In genomic region chr15:92801774-92802464, GRCh38 we compare ENCODE assay signal across 1 cellular context.
A peak's percentile ranks its signal among the peaks of the same experiment; 100 is the strongest.
TF ChIP-seq lines count a peak whose summit lies in the region.

No MANE protein-coding gene starts in this region.

TF ChIP-seq in K562, 482 proteins besides CTCF, POLR2A, EP300 and RAD21 (continued from another document and continues in another):
- TF ChIP-seq, protein P1, sequence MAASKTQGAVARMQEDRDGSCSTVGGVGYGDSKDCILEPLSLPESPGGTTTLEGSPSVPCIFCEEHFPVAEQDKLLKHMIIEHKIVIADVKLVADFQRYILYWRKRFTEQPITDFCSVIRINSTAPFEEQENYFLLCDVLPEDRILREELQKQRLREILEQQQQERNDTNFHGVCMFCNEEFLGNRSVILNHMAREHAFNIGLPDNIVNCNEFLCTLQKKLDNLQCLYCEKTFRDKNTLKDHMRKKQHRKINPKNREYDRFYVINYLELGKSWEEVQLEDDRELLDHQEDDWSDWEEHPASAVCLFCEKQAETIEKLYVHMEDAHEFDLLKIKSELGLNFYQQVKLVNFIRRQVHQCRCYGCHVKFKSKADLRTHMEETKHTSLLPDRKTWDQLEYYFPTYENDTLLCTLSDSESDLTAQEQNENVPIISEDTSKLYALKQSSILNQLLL (CRISPR knock-in tag; IDR thresholded peaks at IDR 0.05; ENCODE audit: borderline replicate concordance), result no peak
- TF ChIP-seq HCFC1 (IDR thresholded peaks at IDR 0.05; ENCODE audit: low read depth, low read length), result no peak
- no peak for TF ChIP-seq SMARCA5 (IDR thresholded peaks at IDR 0.05)
- no peak for TF ChIP-seq RBM15 (IDR thresholded peaks at IDR 0.05; ENCODE audit: insufficient read depth, low read length)
- no peak for TF ChIP-seq KAT2B (IDR thresholded peaks at IDR 0.05; ENCODE audit: low read depth, low read length)
- no peak for TF ChIP-seq CHD2 (IDR thresholded peaks at IDR 0.05; ENCODE audit: low read depth, low read length)
- TF ChIP-seq JUND (IDR thresholded peaks at IDR 0.05; ENCODE audit: borderline replicate concordance, low read depth, low read length), result peak; percentile 18; the same call in 1 of the 2 replicates
- no peak for TF ChIP-seq JUND (tag; IDR thresholded peaks at IDR 0.05; ENCODE audit: borderline replicate concordance, low read depth, low read length)
- no peak for TF ChIP-seq ZC3H8 (IDR thresholded peaks at IDR 0.05)
- no peak for TF ChIP-seq ERF (CRISPR knock-in tag; IDR thresholded peaks at IDR 0.05)
- TF ChIP-seq, protein P2, sequence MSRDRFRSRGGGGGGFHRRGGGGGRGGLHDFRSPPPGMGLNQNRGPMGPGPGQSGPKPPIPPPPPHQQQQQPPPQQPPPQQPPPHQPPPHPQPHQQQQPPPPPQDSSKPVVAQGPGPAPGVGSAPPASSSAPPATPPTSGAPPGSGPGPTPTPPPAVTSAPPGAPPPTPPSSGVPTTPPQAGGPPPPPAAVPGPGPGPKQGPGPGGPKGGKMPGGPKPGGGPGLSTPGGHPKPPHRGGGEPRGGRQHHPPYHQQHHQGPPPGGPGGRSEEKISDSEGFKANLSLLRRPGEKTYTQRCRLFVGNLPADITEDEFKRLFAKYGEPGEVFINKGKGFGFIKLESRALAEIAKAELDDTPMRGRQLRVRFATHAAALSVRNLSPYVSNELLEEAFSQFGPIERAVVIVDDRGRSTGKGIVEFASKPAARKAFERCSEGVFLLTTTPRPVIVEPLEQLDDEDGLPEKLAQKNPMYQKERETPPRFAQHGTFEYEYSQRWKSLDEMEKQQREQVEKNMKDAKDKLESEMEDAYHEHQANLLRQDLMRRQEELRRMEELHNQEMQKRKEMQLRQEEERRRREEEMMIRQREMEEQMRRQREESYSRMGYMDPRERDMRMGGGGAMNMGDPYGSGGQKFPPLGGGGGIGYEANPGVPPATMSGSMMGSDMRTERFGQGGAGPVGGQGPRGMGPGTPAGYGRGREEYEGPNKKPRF (IDR thresholded peaks at IDR 0.05; ENCODE audit: low read depth, low read length), result no peak
- no peak for TF ChIP-seq SMAD4 (CRISPR knock-in tag; conservative IDR thresholded peaks at IDR 0.05)
- TF ChIP-seq PREB (CRISPR knock-in tag; IDR thresholded peaks at IDR 0.05), result no peak
- TF ChIP-seq PHB2 (IDR thresholded peaks at IDR 0.05; ENCODE audit: low read depth), result no peak
- TF ChIP-seq ZBTB17 (CRISPR knock-in tag; IDR thresholded peaks at IDR 0.05), result no peak
- no peak for TF ChIP-seq HNRNPUL1 (IDR thresholded peaks at IDR 0.05; ENCODE audit: low read length)
- no peak for TF ChIP-seq TCF7 (IDR thresholded peaks at IDR 0.05; ENCODE audit: borderline replicate concordance)
- no peak for TF ChIP-seq ARHGAP35 (IDR thresholded peaks at IDR 0.05; ENCODE audit: partially characterized antibody)
- no peak for TF ChIP-seq CLOCK (CRISPR knock-in tag; IDR thresholded peaks at IDR 0.05; ENCODE audit: borderline replicate concordance)
- no peak for TF ChIP-seq MCM5 (IDR thresholded peaks at IDR 0.05; ENCODE audit: low read depth)
- no peak for TF ChIP-seq ZNF232 (CRISPR knock-in tag; IDR thresholded peaks at IDR 0.05)
- TF ChIP-seq CCAR2 (IDR thresholded peaks at IDR 0.05; ENCODE audit: low read depth, low read length), result no peak
- TF ChIP-seq KDM4B (IDR thresholded peaks at IDR 0.05; ENCODE audit: borderline replicate concordance in 2 of 2, low read depth in 1 of 2), result no peak
- TF ChIP-seq DIDO1 (tag; IDR thresholded peaks at IDR 0.05; ENCODE audit: low read depth), result no peak
- no peak for TF ChIP-seq SRSF3 (IDR thresholded peaks at IDR 0.05; ENCODE audit: insufficient read depth, low read length)
- no peak for TF ChIP-seq ARID4B (CRISPR knock-in tag; IDR thresholded peaks at IDR 0.05)
- no peak for TF ChIP-seq ZNF197 (CRISPR knock-in tag; IDR thresholded peaks at IDR 0.05; ENCODE audit: low read depth)
- peak; percentile 35; the same call in 1 of the 2 replicates for TF ChIP-seq SMARCA4 (IDR thresholded peaks at IDR 0.05)
- no peak for TF ChIP-seq ZNF140 (CRISPR knock-in tag; IDR thresholded peaks at IDR 0.05)
- TF ChIP-seq FOXM1 (IDR thresholded peaks at IDR 0.05; ENCODE audit: low read depth), result no peak
- no peak for TF ChIP-seq FOXM1 (CRISPR knock-in tag; IDR thresholded peaks at IDR 0.05; ENCODE audit: low read depth)
- TF ChIP-seq, protein P3, sequence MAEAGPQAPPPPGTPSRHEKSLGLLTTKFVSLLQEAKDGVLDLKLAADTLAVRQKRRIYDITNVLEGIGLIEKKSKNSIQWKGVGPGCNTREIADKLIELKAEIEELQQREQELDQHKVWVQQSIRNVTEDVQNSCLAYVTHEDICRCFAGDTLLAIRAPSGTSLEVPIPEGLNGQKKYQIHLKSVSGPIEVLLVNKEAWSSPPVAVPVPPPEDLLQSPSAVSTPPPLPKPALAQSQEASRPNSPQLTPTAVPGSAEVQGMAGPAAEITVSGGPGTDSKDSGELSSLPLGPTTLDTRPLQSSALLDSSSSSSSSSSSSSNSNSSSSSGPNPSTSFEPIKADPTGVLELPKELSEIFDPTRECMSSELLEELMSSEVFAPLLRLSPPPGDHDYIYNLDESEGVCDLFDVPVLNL (CRISPR knock-in tag; IDR thresholded peaks at IDR 0.05; ENCODE audit: low read depth), result no peak
- TF ChIP-seq RBM34 (IDR thresholded peaks at IDR 0.05; ENCODE audit: borderline replicate concordance, insufficient read depth, low read length), result no peak
- TF ChIP-seq MEF2A (IDR thresholded peaks at IDR 0.05; ENCODE audit: control insufficient read depth, low read depth, low read length), result no peak
- TF ChIP-seq TOE1 (IDR thresholded peaks at IDR 0.05; ENCODE audit: borderline replicate concordance), result no peak
- no peak for TF ChIP-seq TOE1 (CRISPR knock-in tag; IDR thresholded peaks at IDR 0.05; ENCODE audit: borderline replicate concordance, low read depth)
- TF ChIP-seq FOXJ2 (tag; IDR thresholded peaks at IDR 0.05), result no peak
- TF ChIP-seq TRIM24 (IDR thresholded peaks at IDR 0.05), result 0 out of 4 replicates have a peak, but pooled peaks of 1 of the 2 experiments have one; percentile 10
- TF ChIP-seq, protein P4, sequence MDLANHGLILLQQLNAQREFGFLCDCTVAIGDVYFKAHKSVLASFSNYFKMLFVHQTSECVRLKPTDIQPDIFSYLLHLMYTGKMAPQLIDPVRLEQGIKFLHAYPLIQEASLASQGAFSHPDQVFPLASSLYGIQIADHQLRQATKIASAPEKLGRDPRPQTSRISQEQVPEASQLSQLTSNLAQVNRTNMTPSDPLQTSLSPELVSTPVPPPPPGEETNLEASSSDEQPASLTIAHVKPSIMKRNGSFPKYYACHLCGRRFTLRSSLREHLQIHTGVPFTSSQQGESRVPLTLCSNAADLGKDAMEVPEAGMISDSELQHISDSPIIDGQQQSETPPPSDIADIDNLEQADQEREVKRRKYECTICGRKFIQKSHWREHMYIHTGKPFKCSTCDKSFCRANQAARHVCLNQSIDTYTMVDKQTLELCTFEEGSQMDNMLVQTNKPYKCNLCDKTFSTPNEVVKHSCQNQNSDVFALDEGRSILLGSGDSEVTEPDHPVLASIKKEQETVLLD (IDR thresholded peaks at IDR 0.05), result no peak
- no peak for TF ChIP-seq SAFB (IDR thresholded peaks at IDR 0.05; ENCODE audit: borderline replicate concordance, low read depth, low read length)
- TF ChIP-seq RUNX1 (IDR thresholded peaks at IDR 0.05; ENCODE audit: low read depth), result no peak
- TF ChIP-seq PRPF4 (IDR thresholded peaks at IDR 0.05; ENCODE audit: insufficient read depth, low read depth, low read length, poor library complexity, severe bottlenecking), result no peak
- no peak for TF ChIP-seq PKNOX1 (IDR thresholded peaks at IDR 0.05)
- no peak for TF ChIP-seq ELF4 (CRISPR knock-in tag; IDR thresholded peaks at IDR 0.05)
- peak; percentile 37; the same call in 1 of the 2 replicates for TF ChIP-seq TCF3 (CRISPR knock-in tag; IDR thresholded peaks at IDR 0.05)
- peak; percentile 61 for TF ChIP-seq ARID1B (IDR thresholded peaks at IDR 0.05)
- no peak for TF ChIP-seq KLF10 (CRISPR knock-in tag; IDR thresholded peaks at IDR 0.05)
- TF ChIP-seq NR1H2 (CRISPR knock-in tag; IDR thresholded peaks at IDR 0.05), result 0 out of 2 replicates have a peak, but pooled peaks have one; percentile 49
- peak; percentile 52; the same call in 1 of the 2 replicates for TF ChIP-seq ETV5 (CRISPR knock-in tag; IDR thresholded peaks at IDR 0.05; ENCODE audit: low read depth)
- no peak for TF ChIP-seq MCM3 (IDR thresholded peaks at IDR 0.05)
- TF ChIP-seq MCM2 (IDR thresholded peaks at IDR 0.05; ENCODE audit: low read depth), result no peak
- TF ChIP-seq TAF7 (tag; IDR thresholded peaks at IDR 0.05), result no peak
- TF ChIP-seq ADNP (tag; IDR thresholded peaks at IDR 0.05), result 0 out of 2 replicates have a peak, but pooled peaks have one; percentile 43
- no peak for TF ChIP-seq MCM7 (IDR thresholded peaks at IDR 0.05)
- TF ChIP-seq ARID3B (CRISPR knock-in tag; IDR thresholded peaks at IDR 0.05; ENCODE audit: borderline replicate concordance), result no peak
- TF ChIP-seq MAZ (CRISPR knock-in tag; conservative IDR thresholded peaks at IDR 0.05 in 1 of 2, IDR thresholded peaks at IDR 0.05 in 1 of 2), result no peak
- TF ChIP-seq NCOA2 (IDR thresholded peaks at IDR 0.05; ENCODE audit: partially characterized antibody in 2 of 2), result no peak
- TF ChIP-seq CTBP1 (IDR thresholded peaks at IDR 0.05; ENCODE audit: borderline replicate concordance), result no peak
- TF ChIP-seq ZNF384 (IDR thresholded peaks at IDR 0.05; ENCODE audit: low read depth, low read length), result peak; percentile 82
